In genomic region chr10:102916173-102916572, GRCh38 we compare ENCODE assay signal across 13 cellular contexts. TPM values are rescaled to one million over a fixed set of nuclear protein-coding genes. Genes with fewer than 3 reads are reported as not detected.
DNase-seq lines count a peak whose midpoint lies in the region; TF ChIP-seq lines count a peak whose summit lies in the region.
"Had no signal": no experiment of that assay in that cellular context is flagged by ENCODE, and none has a peak within 500 bp of the region (broad histone marks: within the 10 kb centered on the region; RNA-seq: fewer than 3 reads in every experiment).

No MANE protein-coding gene starts in this region.

- no peaks in the 10 kb centered on the region for H4K20me1 ChIP-seq in osteoblast (ENCODE audit: insufficient read depth, low read length)
- H4K20me1 ChIP-seq: BLaER1 treated with 17β-estradiol and CSF1 and Interleukin-3, amounts not matched to agents 10 nM and 100 nM had no signal

- H3K9me3 ChIP-seq in A673 (ENCODE audit: low read depth, low read length, poor library complexity, severe bottlenecking): no peaks in the 10 kb centered on the region
- H3K9me3 ChIP-seq in iPS-20b (ENCODE audit: insufficient read depth, low read depth, low read length): no peaks in the 10 kb centered on the region
- H3K9me3 ChIP-seq in osteoblast (ENCODE audit: low read depth, low read length): no peaks in the 10 kb centered on the region
- H3K9me3 ChIP-seq: BLaER1 treated with 17β-estradiol and CSF1 and Interleukin-3, amounts not matched to agents 10 nM and 100 nM; esophagus muscularis mucosa had no signal

- BruUV-seq in A673 (replicated peaks; lab: Mats Ljungman, UMichigan): no TSS peak
- no TSS peak for BruUV-seq in Calu3 (replicated peaks; lab: Mats Ljungman, UMichigan)

- H3K36me3 ChIP-seq in A673 (ENCODE audit: insufficient read depth, low read length, poor library complexity, severe bottlenecking): no peaks in the 10 kb centered on the region
- H3K36me3 ChIP-seq in iPS-20b (ENCODE audit: insufficient read depth, low read depth, low read length): no peaks in the 10 kb centered on the region
- H3K36me3 ChIP-seq in osteoblast (ENCODE audit: insufficient read depth, low read length): no peaks in the 10 kb centered on the region
- no peaks in the 10 kb centered on the region for H3K36me3 ChIP-seq in brain microvascular endothelial cell (replicated peaks)
- H3K36me3 ChIP-seq: BLaER1 treated with 17β-estradiol and CSF1 and Interleukin-3, amounts not matched to agents 10 nM and 100 nM; esophagus muscularis mucosa had no signal

- H3K9me3 Mint-ChIP-seq in Calu3 (ENCODE audit: low read depth, unreplicated experiment): no peaks in the 10 kb centered on the region
- no peaks in the 10 kb centered on the region for H3K9me3 Mint-ChIP-seq in activated CD4-positive, alpha-beta memory T cell treated with anti-CD3 and anti-CD28 coated beads, Interleukin-2, amount 10 ng/mL, durations not matched to agents 7 days and 5 days

- H3K27me3 ChIP-seq in A673 (replicated peaks; ENCODE audit: insufficient read depth, low read depth, low read length, poor library complexity): no peaks in the 10 kb centered on the region
- peaks cover 32% of the 10 kb centered on the region for H3K27me3 ChIP-seq in iPS-20b (ENCODE audit: insufficient read depth, low read length)
- H3K27me3 ChIP-seq in osteoblast (ENCODE audit: insufficient read depth, low read length): peaks cover 19% of the 10 kb centered on the region
- no peaks in the 10 kb centered on the region for H3K27me3 ChIP-seq in brain microvascular endothelial cell (replicated peaks)
- H3K27me3 ChIP-seq: esophagus muscularis mucosa had no signal

- POLR2A ChIA-PET in A673 (lab: Charles Lee; ENCODE audit: low non-redundant PET): no interaction called here
- POLR2A ChIA-PET in activated CD4-positive, alpha-beta memory T cell treated with anti-CD3 and anti-CD28 coated beads, Interleukin-2, amount 10 ng/mL, durations not matched to agents 7 days and 5 days (lab: Charles Lee): interaction anchor here (3.0 kb wide), 1 partner anchor 154 kb away, joined by 26 read pairs; no protein-coding TSS in a partner anchor

- H3K27ac Mint-ChIP-seq in Calu3 (ENCODE audit: unreplicated experiment): peak overlapping the region; percentile 43
- no peak overlapping the region for H3K27ac Mint-ChIP-seq in activated CD4-positive, alpha-beta memory T cell treated with anti-CD3 and anti-CD28 coated beads, Interleukin-2, amount 10 ng/mL, durations not matched to agents 7 days and 5 days

- DNase-seq in A673 (ENCODE audit: low spot score): no peak
- DNase-seq in Calu3: no peak
- no peak for DNase-seq in activated CD4-positive, alpha-beta memory T cell treated with anti-CD3 and anti-CD28 coated beads, Interleukin-2, amount 10 ng/mL, durations not matched to agents 7 days and 5 days
- no peak for DNase-seq in DMS153 treated with DMSO at 0.1 percent for 48 hours (lab: John Stamatoyannopoulos, UW; ENCODE audit: unreplicated experiment)
- no peak for DNase-seq in osteoblast (ENCODE audit: insufficient read length, low spot score, missing footprints)
- DNase-seq in NCI-H128 (lab: John Stamatoyannopoulos, UW; ENCODE audit: unreplicated experiment): no peak
- DNase-seq in brain microvascular endothelial cell: no peak
- DNase-seq: cerebellar nuclear complex; NCI-H2107; stimulated activated CD4-positive, alpha-beta T cell treated with anti-CD3 and anti-CD28 coated beads, Interleukin-4, amount 100 ng/mL, for 4 hours had no signal

- H3K79me2 ChIP-seq in osteoblast (ENCODE audit: insufficient read depth, low read length): peaks cover 4% of the 10 kb centered on the region

- CTCF ChIA-PET in A673 (lab: Charles Lee): interaction anchor here (0.6 kb wide), 1 partner anchor 328 kb away, joined by 3 read pairs; no protein-coding TSS in a partner anchor
- CTCF ChIA-PET in Calu3 (lab: Charles Lee): interaction anchor here (0.6 kb wide), 1 partner anchor 545 kb away, joined by 3 read pairs; no protein-coding TSS in a partner anchor
- CTCF ChIA-PET in activated CD4-positive, alpha-beta memory T cell treated with anti-CD3 and anti-CD28 coated beads, Interleukin-2, amount 10 ng/mL, durations not matched to agents 7 days and 5 days (lab: Charles Lee): interaction anchor here (0.8 to 8.3 kb wide), 14 partner anchors 8 to 480 kb away, joined by 3 to 90 read pairs (median 4); partner anchors contain the start of genes ATP5MK, CYP17A1 and PDCD11

- H3K4me1 ChIP-seq in A673 (ENCODE audit: insufficient read depth, low read length, poor library complexity, severe bottlenecking): peaks cover 18% of the 10 kb centered on the region
- H3K4me1 ChIP-seq in iPS-20b (ENCODE audit: insufficient read depth, low read length): peaks cover 6% of the 10 kb centered on the region; the same call in 1 of the 2 replicates
- peaks cover 14% of the 10 kb centered on the region for H3K4me1 ChIP-seq in osteoblast (ENCODE audit: insufficient read depth, low read length)

- in situ Hi-C loops in brain microvascular endothelial cell (cut with HindIII; ENCODE audit: low pct_ligation_motif_present, low sequenced_read_pairs): loop anchor here (25.0 kb wide), 1 partner anchor 179 kb away; the partner anchor contains the start of gene WBP1L

- H2AFZ ChIP-seq in osteoblast (ENCODE audit: low read length): no peak overlapping the region

- H3K9ac ChIP-seq in iPS-20b (ENCODE audit: low read depth, low read length): peak overlapping the region; percentile 13; the same call in 1 of the 2 replicates
- H3K9ac ChIP-seq: BLaER1 treated with 17β-estradiol and CSF1 and Interleukin-3, amounts not matched to agents 10 nM and 100 nM had no signal

- H3K27me3 Mint-ChIP-seq in Calu3 (ENCODE audit: unreplicated experiment): no peaks in the 10 kb centered on the region
- peaks cover 9% of the 10 kb centered on the region for H3K27me3 Mint-ChIP-seq in activated CD4-positive, alpha-beta memory T cell treated with anti-CD3 and anti-CD28 coated beads, Interleukin-2, amount 10 ng/mL, durations not matched to agents 7 days and 5 days

- peak overlapping the region; percentile 98 for H3K4me3 ChIP-seq in A673 (ENCODE audit: low read depth, low read length, poor library complexity, severe bottlenecking)
- peak overlapping the region; percentile 75; the same call in 1 of the 2 replicates for H3K4me3 ChIP-seq in iPS-20b (ENCODE audit: low read length)
- no peak overlapping the region for H3K4me3 ChIP-seq in osteoblast (ENCODE audit: insufficient read depth, low read length)
- H3K4me3 ChIP-seq in brain microvascular endothelial cell (ENCODE audit: low read depth, low read length): no peak overlapping the region
- H3K4me3 ChIP-seq: BLaER1 treated with 17β-estradiol and CSF1 and Interleukin-3, amounts not matched to agents 10 nM and 100 nM had no signal

- H3K4me2 ChIP-seq in osteoblast (ENCODE audit: insufficient read depth, low read length): no peak overlapping the region

- H3K27ac ChIP-seq in A673 (ENCODE audit: low read depth, low read length, poor library complexity, severe bottlenecking): no peak overlapping the region
- H3K27ac ChIP-seq in iPS-20b (ENCODE audit: low read length): no peak overlapping the region
- H3K27ac ChIP-seq in osteoblast (ENCODE audit: low read depth, low read length): no peak overlapping the region
- no peak overlapping the region for H3K27ac ChIP-seq in brain microvascular endothelial cell
- H3K27ac ChIP-seq: BLaER1 treated with 17β-estradiol and CSF1 and Interleukin-3, amounts not matched to agents 10 nM and 100 nM; esophagus muscularis mucosa had no signal

- H3K4me3 Mint-ChIP-seq in Calu3 (ENCODE audit: low read depth, unreplicated experiment): peak overlapping the region; percentile 98
- peak overlapping the region; percentile 90 for H3K4me3 Mint-ChIP-seq in activated CD4-positive, alpha-beta memory T cell treated with anti-CD3 and anti-CD28 coated beads, Interleukin-2, amount 10 ng/mL, durations not matched to agents 7 days and 5 days

- H3K4me1 Mint-ChIP-seq in Calu3 (ENCODE audit: low read depth, unreplicated experiment): peaks cover 26% of the 10 kb centered on the region
- peaks cover 49% of the 10 kb centered on the region for H3K4me1 Mint-ChIP-seq in activated CD4-positive, alpha-beta memory T cell treated with anti-CD3 and anti-CD28 coated beads, Interleukin-2, amount 10 ng/mL, durations not matched to agents 7 days and 5 days

- intact Hi-C loops in A673 (cut with micrococcal nuclease; ENCODE audit: unreplicated experiment): loop anchor here (5.0 kb wide), 1 partner anchor 566 kb away; no protein-coding TSS in a partner anchor
- intact Hi-C loops in Calu3 (cut with micrococcal nuclease; ENCODE audit: unreplicated experiment): loop anchor here (10.0 kb wide), 1 partner anchor 191 kb away; no protein-coding TSS in a partner anchor

- TF ChIP-seq CTCF in A673 (conservative IDR thresholded peaks at IDR 0.05; ENCODE audit: low read depth, low read length): no peak
- no peak for TF ChIP-seq CTCF in Calu3 (IDR thresholded peaks at IDR 0.05; ENCODE audit: unreplicated experiment)
- TF ChIP-seq CTCF in osteoblast (IDR thresholded peaks at IDR 0.05; ENCODE audit: extremely low read depth, low read depth, low read length): no peak
- no peak for TF ChIP-seq CTCF in brain microvascular endothelial cell (IDR thresholded peaks at IDR 0.05; ENCODE audit: low read depth, low read length, missing control alignments)

- H3K36me3 Mint-ChIP-seq in Calu3 (ENCODE audit: insufficient read depth, unreplicated experiment): peaks cover 27% of the 10 kb centered on the region
- H3K36me3 Mint-ChIP-seq in activated CD4-positive, alpha-beta memory T cell treated with anti-CD3 and anti-CD28 coated beads, Interleukin-2, amount 10 ng/mL, durations not matched to agents 7 days and 5 days (ENCODE audit: low read depth): peaks cover 7% of the 10 kb centered on the region

RNA-seq across cellular contexts. Expression of gene CNNM2, which starts 1.9 kb away (rescaled TPM):
- total RNA-seq in A673 (2021): 4.8 and 5.6 TPM in 2 replicates
- total RNA-seq in Calu3 (2022): 3.2 and 4.2 TPM in 2 replicates
- total RNA-seq in activated CD4-positive, alpha-beta memory T cell treated with anti-CD3 and anti-CD28 coated beads, Interleukin-2, amount 10 ng/mL, durations not matched to agents 7 days and 5 days: 1 to 10 TPM; 7.9 to 8.4 TPM
- total RNA-seq in osteoblast: 9.4 TPM in 2 replicates

RNA-seq across cellular contexts. Expression of gene AS3MT, which starts 46.9 kb away (rescaled TPM):
- total RNA-seq in A673 (2021) (4.8 and 5.2 TPM in 2 replicates), Calu3 (2022) (0.35 TPM in 1 of 2 replicates, not detected in the other), osteoblast (6.2 and 8.0 TPM in 2 replicates)
- total RNA-seq in activated CD4-positive, alpha-beta memory T cell treated with anti-CD3 and anti-CD28 coated beads, Interleukin-2, amount 10 ng/mL, durations not matched to agents 7 days and 5 days: under 1 TPM; 0.15 to 0.65 TPM

Comparison
In these comparisons a context has a peak if more than half of its experiments do, and no peak if none do; other contexts are left out.
1. H3K4me3 ChIP-seq: peak in A673 (single experiment) and iPS-20b (single experiment); none in osteoblast (single experiment) and brain microvascular endothelial cell (single experiment).